In the genomic region with DNA sequence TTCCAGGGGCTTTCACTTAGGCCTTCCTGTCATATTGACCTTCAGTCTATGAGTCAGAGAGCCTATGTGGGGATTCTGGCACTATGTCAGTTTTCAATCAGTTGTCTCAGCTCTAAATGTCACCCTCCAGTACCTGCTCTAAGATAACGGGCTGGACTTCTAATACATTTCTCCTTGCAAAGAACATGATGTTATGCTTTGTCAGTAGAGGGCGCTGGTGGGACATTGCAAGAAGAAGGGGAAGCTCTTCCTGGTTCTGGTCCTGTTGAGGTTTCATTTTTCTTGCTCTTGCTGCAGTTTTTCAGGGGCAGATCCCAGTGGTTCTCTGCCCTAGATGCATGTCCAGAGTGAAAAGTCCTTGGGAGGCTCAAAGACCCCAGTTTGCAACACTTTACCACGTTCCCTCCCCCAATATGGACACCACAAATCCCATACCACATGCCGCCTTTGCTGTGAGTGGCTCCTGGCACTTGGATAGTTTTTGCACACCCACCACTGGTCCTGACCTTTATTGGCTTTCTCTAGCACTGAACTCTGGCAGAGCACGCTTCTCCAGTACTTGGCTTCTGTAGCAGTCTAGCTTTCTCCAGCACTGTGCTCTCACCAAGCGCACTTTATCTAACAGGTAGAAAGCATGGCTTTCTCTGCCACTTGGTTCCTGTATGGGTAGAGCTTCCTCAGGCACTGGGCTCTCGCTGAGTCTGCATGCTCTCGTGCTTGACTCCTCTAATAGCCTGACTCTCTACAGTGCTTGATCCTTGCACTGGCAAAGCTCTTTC, we compare ENCODE assay signal across 1 cellular context.
TF ChIP-seq lines count a peak whose summit lies in the region.

No MANE protein-coding gene starts in this region.

TF ChIP-seq in HepG2, 621 proteins besides CTCF, POLR2A, EP300 and RAD21 (continued from another document and continues in another):
- TF ChIP-seq, protein P1, sequence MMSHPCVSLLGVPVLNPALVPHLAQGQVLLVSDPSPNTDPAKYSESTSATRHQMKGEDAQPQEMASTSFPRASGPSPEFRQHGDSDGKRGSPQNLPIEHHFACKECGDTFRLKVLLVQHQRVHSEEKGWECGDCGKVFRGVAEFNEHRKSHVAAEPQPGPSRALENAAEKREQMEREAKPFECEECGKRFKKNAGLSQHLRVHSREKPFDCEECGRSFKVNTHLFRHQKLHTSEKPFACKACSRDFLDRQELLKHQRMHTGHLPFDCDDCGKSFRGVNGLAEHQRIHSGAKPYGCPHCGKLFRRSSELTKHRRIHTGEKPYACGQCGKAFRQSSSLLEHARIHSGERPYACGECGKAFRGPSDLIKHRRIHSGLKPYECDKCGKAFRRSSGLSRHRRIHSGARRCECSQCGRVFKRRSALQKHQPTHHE (CRISPR knock-in tag; IDR thresholded peaks at IDR 0.05; ENCODE audit: borderline replicate concordance) = peak; percentile 42; the same call in 1 of the 2 replicates
- TF ChIP-seq ZBTB40 (IDR thresholded peaks at IDR 0.05) (no peak), ZBTB40 (CRISPR knock-in tag; IDR thresholded peaks at IDR 0.05) (no peak; the same call in 1 of the 2 replicates), ZNF589 (CRISPR knock-in tag; conservative IDR thresholded peaks at IDR 0.05) (0 out of 2 replicates have a peak, but pooled peaks have one; percentile 40), CC2D1A (CRISPR knock-in tag; IDR thresholded peaks at IDR 0.05) (no peak), IRF2 (CRISPR knock-in tag; IDR thresholded peaks at IDR 0.05) (peak; percentile 87), U2AF2 (IDR thresholded peaks at IDR 0.05; ENCODE audit: low read depth, low read length) (no peak), ZNF354B (CRISPR knock-in tag; IDR thresholded peaks at IDR 0.05) (no peak), ZNF256 (CRISPR knock-in tag; conservative IDR thresholded peaks at IDR 0.05) (no peak), RBM39 (IDR thresholded peaks at IDR 0.05; ENCODE audit: low read depth, low read length, poor library complexity, severe bottlenecking) (no peak), ZNF260 (CRISPR knock-in tag; IDR thresholded peaks at IDR 0.05; ENCODE audit: borderline replicate concordance, low read depth) (no peak), RAD51 (IDR thresholded peaks at IDR 0.05; ENCODE audit: borderline replicate concordance) (no peak), DMAP1 (CRISPR knock-in tag; IDR thresholded peaks at IDR 0.05) (0 out of 2 replicates have a peak, but pooled peaks have one; percentile 57), SRSF1 (optimal IDR thresholded peaks at IDR 0.05; ENCODE audit: low read depth, low read length) (no peak), ZNF431 (CRISPR knock-in tag; IDR thresholded peaks at IDR 0.05; ENCODE audit: borderline replicate concordance, low read depth) (no peak), ZNF614 (CRISPR knock-in tag; IDR thresholded peaks at IDR 0.05; ENCODE audit: borderline replicate concordance) (peak; percentile 28; the same call in 1 of the 2 replicates), NFAT5 (CRISPR knock-in tag; IDR thresholded peaks at IDR 0.05) (no peak), ARNT (IDR thresholded peaks at IDR 0.05) (no peak), ZNF124 (CRISPR knock-in tag; IDR thresholded peaks at IDR 0.05) (0 out of 2 replicates have a peak, but pooled peaks have one; percentile 13), ZNF784 (CRISPR knock-in tag; IDR thresholded peaks at IDR 0.05; ENCODE audit: borderline replicate concordance) (peak; percentile 81; the same call in 1 of the 2 replicates), ZMYM4 (CRISPR knock-in tag; IDR thresholded peaks at IDR 0.05) (no peak), NFYB (CRISPR knock-in tag; IDR thresholded peaks at IDR 0.05) (no peak), KLF11 (CRISPR knock-in tag; IDR thresholded peaks at IDR 0.05) (no peak), YY1 (IDR thresholded peaks at IDR 0.05; ENCODE audit: insufficient read depth, insufficient replicate concordance, low read depth, low read length) (no peak), FOXK1 (CRISPR knock-in tag; IDR thresholded peaks at IDR 0.05; ENCODE audit: borderline replicate concordance, low read depth) (no peak), ZFP37 (CRISPR knock-in tag; IDR thresholded peaks at IDR 0.05; ENCODE audit: borderline replicate concordance) (no peak), SNAPC5 (CRISPR knock-in tag; IDR thresholded peaks at IDR 0.05; ENCODE audit: borderline replicate concordance) (no peak), ZEB1 (IDR thresholded peaks at IDR 0.05; ENCODE audit: insufficient replicate concordance, low read depth) (no peak), KLF9 (CRISPR knock-in tag; IDR thresholded peaks at IDR 0.05; ENCODE audit: low read depth) (no peak)
- TF ChIP-seq, protein P2, sequence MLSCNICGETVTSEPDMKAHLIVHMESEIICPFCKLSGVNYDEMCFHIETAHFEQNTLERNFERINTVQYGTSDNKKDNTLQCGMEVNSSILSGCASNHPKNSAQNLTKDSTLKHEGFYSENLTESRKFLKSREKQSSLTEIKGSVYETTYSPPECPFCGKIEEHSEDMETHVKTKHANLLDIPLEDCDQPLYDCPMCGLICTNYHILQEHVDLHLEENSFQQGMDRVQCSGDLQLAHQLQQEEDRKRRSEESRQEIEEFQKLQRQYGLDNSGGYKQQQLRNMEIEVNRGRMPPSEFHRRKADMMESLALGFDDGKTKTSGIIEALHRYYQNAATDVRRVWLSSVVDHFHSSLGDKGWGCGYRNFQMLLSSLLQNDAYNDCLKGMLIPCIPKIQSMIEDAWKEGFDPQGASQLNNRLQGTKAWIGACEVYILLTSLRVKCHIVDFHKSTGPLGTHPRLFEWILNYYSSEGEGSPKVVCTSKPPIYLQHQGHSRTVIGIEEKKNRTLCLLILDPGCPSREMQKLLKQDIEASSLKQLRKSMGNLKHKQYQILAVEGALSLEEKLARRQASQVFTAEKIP (CRISPR knock-in tag; IDR thresholded peaks at IDR 0.05; ENCODE audit: borderline replicate concordance) = no peak
- TF ChIP-seq, protein P3, sequence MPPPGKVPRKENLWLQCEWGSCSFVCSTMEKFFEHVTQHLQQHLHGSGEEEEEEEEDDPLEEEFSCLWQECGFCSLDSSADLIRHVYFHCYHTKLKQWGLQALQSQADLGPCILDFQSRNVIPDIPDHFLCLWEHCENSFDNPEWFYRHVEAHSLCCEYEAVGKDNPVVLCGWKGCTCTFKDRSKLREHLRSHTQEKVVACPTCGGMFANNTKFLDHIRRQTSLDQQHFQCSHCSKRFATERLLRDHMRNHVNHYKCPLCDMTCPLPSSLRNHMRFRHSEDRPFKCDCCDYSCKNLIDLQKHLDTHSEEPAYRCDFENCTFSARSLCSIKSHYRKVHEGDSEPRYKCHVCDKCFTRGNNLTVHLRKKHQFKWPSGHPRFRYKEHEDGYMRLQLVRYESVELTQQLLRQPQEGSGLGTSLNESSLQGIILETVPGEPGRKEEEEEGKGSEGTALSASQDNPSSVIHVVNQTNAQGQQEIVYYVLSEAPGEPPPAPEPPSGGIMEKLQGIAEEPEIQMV (CRISPR knock-in tag; IDR thresholded peaks at IDR 0.05; ENCODE audit: low read depth) = no peak
- TF ChIP-seq, protein P4, sequence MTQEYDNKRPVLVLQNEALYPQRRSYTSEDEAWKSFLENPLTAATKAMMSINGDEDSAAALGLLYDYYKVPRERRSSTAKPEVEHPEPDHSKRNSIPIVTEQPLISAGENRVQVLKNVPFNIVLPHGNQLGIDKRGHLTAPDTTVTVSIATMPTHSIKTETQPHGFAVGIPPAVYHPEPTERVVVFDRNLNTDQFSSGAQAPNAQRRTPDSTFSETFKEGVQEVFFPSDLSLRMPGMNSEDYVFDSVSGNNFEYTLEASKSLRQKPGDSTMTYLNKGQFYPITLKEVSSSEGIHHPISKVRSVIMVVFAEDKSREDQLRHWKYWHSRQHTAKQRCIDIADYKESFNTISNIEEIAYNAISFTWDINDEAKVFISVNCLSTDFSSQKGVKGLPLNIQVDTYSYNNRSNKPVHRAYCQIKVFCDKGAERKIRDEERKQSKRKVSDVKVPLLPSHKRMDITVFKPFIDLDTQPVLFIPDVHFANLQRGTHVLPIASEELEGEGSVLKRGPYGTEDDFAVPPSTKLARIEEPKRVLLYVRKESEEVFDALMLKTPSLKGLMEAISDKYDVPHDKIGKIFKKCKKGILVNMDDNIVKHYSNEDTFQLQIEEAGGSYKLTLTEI (CRISPR knock-in tag; conservative IDR thresholded peaks at IDR 0.05) = no peak
